11 cellular contexts compared by ENCODE assay signal in genomic region chr4:68654946-68655721, GRCh38. TPM values are rescaled to one million over a fixed set of nuclear protein-coding genes. Genes with fewer than 3 reads are reported as not detected.
"Had no signal": no experiment of that assay in that cellular context is flagged by ENCODE, and none has a peak within 500 bp of the region (broad histone marks: within the 10 kb centered on the region; RNA-seq: fewer than 3 reads in every experiment).

No MANE protein-coding gene starts in this region.

- H3K9ac ChIP-seq: neural progenitor cell, parathyroid adenoma had no signal

- H3K4me3 ChIP-seq: neural progenitor cell, smooth muscle cell, tibial nerve had no signal

- H3K9me3 ChIP-seq: tibial nerve had no signal

- H3K27ac ChIP-seq: neural progenitor cell, parathyroid adenoma, tibial nerve had no signal

- H3K4me1 ChIP-seq: parathyroid adenoma, tibial nerve had no signal

- H3K36me3 ChIP-seq: neural progenitor cell, tibial nerve had no signal

- DNase-seq: activated CD4-positive, alpha-beta T cell treated with anti-CD3 and anti-CD28 coated beads for 48 hours; activated naive CD4-positive, alpha-beta T cell treated with anti-CD3 and anti-CD28 coated beads, Interleukin-2, amount 10 ng/mL, durations not matched to agents 7 days and 5 days; effector memory CD4-positive, alpha-beta T cell; erythroblast; right cardiac atrium had no signal

- H2AFZ ChIP-seq: parathyroid adenoma had no signal

- H3K27me3 ChIP-seq: neural progenitor cell, tibial nerve had no signal

- H3K79me2 ChIP-seq: parathyroid adenoma had no signal

- H3K4me2 ChIP-seq: neural progenitor cell, smooth muscle cell had no signal

RNA-seq across cellular contexts. Expression of gene UGT2B15, which starts 15.3 kb away (rescaled TPM):
- total RNA-seq: glomerular endothelial cell, myocyte, right cardiac atrium, smooth muscle cell, tibial nerve had no signal
- polyA plus RNA-seq: right cardiac atrium, smooth muscle cell had no signal
